In genomic region chr4:53189011-53189410, GRCh38 we compare ENCODE assay signal across 15 cellular contexts.
DNase-seq lines count a peak whose midpoint lies in the region; ATAC-seq and TF ChIP-seq lines count a peak whose summit lies in the region.
"Had no signal": no experiment of that assay in that cellular context is flagged by ENCODE, and none has a peak within 500 bp of the region (broad histone marks: within the 10 kb centered on the region; RNA-seq: fewer than 3 reads in every experiment).

No MANE protein-coding gene starts in this region.

- peaks cover 74% of the 10 kb centered on the region for H3K4me1 Mint-ChIP-seq in HFFc6 (ENCODE audit: low read depth)

- DNase-seq in A172 (ENCODE audit: low spot score) (peak; percentile 11), HFFc6 (peak; percentile 85), astrocyte of the spinal cord (ENCODE audit: low read depth, low spot score) (peak; percentile 61), iris pigment epithelial cell (ENCODE audit: low read depth) (peak; percentile 79), putamen (ENCODE audit: low spot score) (no peak), Kasumi-1 (lab: John Stamatoyannopoulos, UW) (no peak), Right ventricle myocardium inferior (ENCODE audit: missing footprints) (no peak), SHP77 (lab: John Stamatoyannopoulos, UW) (no peak)
- DNase-seq: activated gamma-delta T cell; GOT3; lower lobe of right lung; NCI-H1105; NCI-H2227 treated with DMSO at 0.1 percent for 48 hours; stimulated activated naive CD4-positive, alpha-beta T cell treated with Interleukin-2 at 50 U/mL for 16 hours; uterus had no signal

- peak overlapping the region; percentile 56 for H3K4me3 Mint-ChIP-seq in HFFc6

- intact Hi-C loops in Right ventricle myocardium inferior (cut with DNase I): no loop called here

- H3K27ac Mint-ChIP-seq in HFFc6: peak overlapping the region; percentile 83

- no peaks in the 10 kb centered on the region for H3K27me3 Mint-ChIP-seq in HFFc6 (ENCODE audit: insufficient read depth)

- no peak for TF ChIP-seq CTCF in HFFc6 (IDR thresholded peaks at IDR 0.05)
- TF ChIP-seq CTCF in astrocyte of the spinal cord (IDR thresholded peaks at IDR 0.05; ENCODE audit: low read depth, low read length): no peak

- no peak overlapping the region for H3K4me3 ChIP-seq in astrocyte of the spinal cord (ENCODE audit: low read depth, low read length)
- H3K4me3 ChIP-seq: lower lobe of right lung, uterus had no signal

- H3K36me3 Mint-ChIP-seq in HFFc6 (ENCODE audit: low read depth): peaks cover 10% of the 10 kb centered on the region

- H3K9me3 Mint-ChIP-seq in HFFc6: no peaks in the 10 kb centered on the region

- ATAC-seq in Right ventricle myocardium inferior: no peak
- ATAC-seq: lower lobe of right lung had no signal

- in situ Hi-C loops in astrocyte of the spinal cord (cut with HindIII; ENCODE audit: low sequenced_read_pairs): no loop called here

Comparison
In these comparisons a context has a peak if more than half of its experiments do, and no peak if none do; other contexts are left out.
1. DNase-seq: peak in A172 (single experiment), HFFc6 (single experiment), astrocyte of the spinal cord (single experiment) and iris pigment epithelial cell (single experiment); none in putamen (single experiment), Kasumi-1 (0 of 2), Right ventricle myocardium inferior (single experiment) and SHP77 (0 of 2).